Comparison of ENCODE assay signal across 8 cellular contexts in genomic region chr16:69112285-69113129, GRCh38. TPM values are rescaled to one million over a fixed set of nuclear protein-coding genes. Genes with fewer than 3 reads are reported as not detected.
A peak's percentile ranks its signal among the peaks of the same experiment; 100 is the strongest.
DNase-seq lines count a peak whose midpoint lies in the region; ATAC-seq and TF ChIP-seq lines count a peak whose summit lies in the region.

No MANE protein-coding gene starts in this region.

- no peak for ATAC-seq in HG03045 (IDR thresholded peaks at IDR 0.05; ENCODE audit: unreplicated experiment)

- no peak overlapping the region for H3K4me3 ChIP-seq in A673 (ENCODE audit: low read depth, low read length, poor library complexity, severe bottlenecking)
- H3K4me3 ChIP-seq in fibroblast of mammary gland (ENCODE audit: control insufficient read depth, low read depth, low read length) = no peak overlapping the region
- H3K4me3 ChIP-seq in parathyroid adenoma (ENCODE audit: low read depth, low read length) = no peak overlapping the region

- no peak overlapping the region for H3K4me2 ChIP-seq in parathyroid adenoma (ENCODE audit: low read length)

- in situ Hi-C loops in GM13976 (cut with MboI; ENCODE audit: low sequenced_read_pairs, unreplicated experiment) = loop anchor here (10.0 to 25.0 kb wide), 2 partner anchors 250 to 408 kb away; no protein-coding TSS in a partner anchor

- POLR2A ChIA-PET in A673 (lab: Charles Lee; ENCODE audit: low non-redundant PET) = no interaction called here

- H3K79me2 ChIP-seq in parathyroid adenoma = peaks cover 7% of the 10 kb centered on the region

- H3K9me3 ChIP-seq in A673 (ENCODE audit: low read depth, low read length, poor library complexity, severe bottlenecking) (no peaks in the 10 kb centered on the region), parathyroid adenoma (ENCODE audit: control insufficient read depth, low read length) (no peaks in the 10 kb centered on the region)

- no peaks in the 10 kb centered on the region for H3K4me1 ChIP-seq in A673 (ENCODE audit: insufficient read depth, low read length, poor library complexity, severe bottlenecking)
- H3K4me1 ChIP-seq in parathyroid adenoma = peaks cover 11% of the 10 kb centered on the region

- CTCF ChIA-PET in A673 (lab: Charles Lee) = interaction anchor here (0.6 to 1.0 kb wide), 4 partner anchors 11 to 492 kb away, joined by 3 to 11 read pairs (median 6); no protein-coding TSS in a partner anchor

- no TSS peak for BruUV-seq in A673 (replicated peaks; lab: Mats Ljungman, UMichigan)

- intact Hi-C loops in A673 (cut with micrococcal nuclease; ENCODE audit: unreplicated experiment) = no loop called here

- H3K27me3 ChIP-seq in A673 (replicated peaks; ENCODE audit: insufficient read depth, low read depth, low read length, poor library complexity) (no peaks in the 10 kb centered on the region), parathyroid adenoma (ENCODE audit: control insufficient read depth, insufficient read depth, low read length) (no peaks in the 10 kb centered on the region)

- peak; percentile 95 for TF ChIP-seq CTCF in A673 (conservative IDR thresholded peaks at IDR 0.05; ENCODE audit: low read depth, low read length)
- peak; percentile 75 for TF ChIP-seq CTCF in GM13976 (IDR thresholded peaks at IDR 0.05; ENCODE audit: borderline replicate concordance, control extremely low read depth, extremely low read depth, insufficient read depth, missing control alignments)
- TF ChIP-seq CTCF in fibroblast of mammary gland (conservative IDR thresholded peaks at IDR 0.05; ENCODE audit: control insufficient read depth, insufficient read depth, low read depth, low read length) = peak; percentile 84
- peak; percentile 71 for TF ChIP-seq CTCF in parathyroid adenoma (IDR thresholded peaks at IDR 0.05)

- DNase-seq in A673 (ENCODE audit: low spot score) = peak; percentile 48
- peak; percentile 81 for DNase-seq in GM13976 (ENCODE audit: low spot score)
- DNase-seq in NCI-H82 treated with DMSO at 0.1 percent for 48 hours (lab: John Stamatoyannopoulos, UW; ENCODE audit: unreplicated experiment) = peak; percentile 11
- peak; percentile 54 for DNase-seq in activated CD8-positive, alpha-beta memory T cell treated with anti-CD3 and anti-CD28 coated beads, Interleukin-2, amount 50 U/mL, for 4 hours
- DNase-seq in fibroblast of mammary gland (ENCODE audit: low read depth) = peak; percentile 53
- no peak for DNase-seq in cerebellum (ENCODE audit: low spot score)

- no peak overlapping the region for H3K9ac ChIP-seq in parathyroid adenoma

- no peak overlapping the region for H3K27ac ChIP-seq in A673 (ENCODE audit: low read depth, low read length, poor library complexity, severe bottlenecking)
- H3K27ac ChIP-seq in parathyroid adenoma = no peak overlapping the region

- H2AFZ ChIP-seq in parathyroid adenoma = no peak overlapping the region

- H3K36me3 ChIP-seq in A673 (ENCODE audit: insufficient read depth, low read length, poor library complexity, severe bottlenecking) (peaks cover 11% of the 10 kb centered on the region), parathyroid adenoma (ENCODE audit: control insufficient read depth, insufficient read depth, low read length) (no peaks in the 10 kb centered on the region)

RNA-seq across cellular contexts. Expression of gene HAS3, which starts 7.1 kb away (rescaled TPM):
- 0.49 and 0.72 TPM in 2 replicates for total RNA-seq in A673 (2021)
- 14.5 TPM for total RNA-seq in cerebellum

RNA-seq across cellular contexts. Expression of gene CHTF8, which starts 19.9 kb away (rescaled TPM):
- total RNA-seq in A673 (2021) = 113 and 121 TPM in 2 replicates
- total RNA-seq in cerebellum = 37.5 TPM

RNA-seq across cellular contexts. Expression of gene UTP4, which starts 19.9 kb away (rescaled TPM):
- 119 and 146 TPM in 2 replicates for total RNA-seq in A673 (2021)
- total RNA-seq in cerebellum = 23.9 TPM
